Comparison of ENCODE assay signal across 6 cellular contexts in genomic region chr19:19488041-19488874, GRCh38. TPM values are rescaled to one million over a fixed set of nuclear protein-coding genes. Genes with fewer than 3 reads are reported as not detected.
DNase-seq lines count a peak whose midpoint lies in the region; ATAC-seq lines count a peak whose summit lies in the region.

No MANE protein-coding gene starts in this region.

- H3K4me1 Mint-ChIP-seq in T-helper 17 cell, result peaks cover 38% of the 10 kb centered on the region

- no peaks in the 10 kb centered on the region for H3K27me3 Mint-ChIP-seq in T-helper 17 cell

- peak overlapping the region; percentile 80 for H3K4me3 Mint-ChIP-seq in T-helper 17 cell

- no peaks in the 10 kb centered on the region for H3K36me3 Mint-ChIP-seq in T-helper 17 cell (ENCODE audit: low read depth)

- peak overlapping the region; percentile 58 for H3K27ac ChIP-seq in layer of hippocampus (ENCODE audit: low read depth, low read length)

- ATAC-seq in T-helper 17 cell, result no peak
- no peak for ATAC-seq in GM18858 (IDR thresholded peaks at IDR 0.05; ENCODE audit: unreplicated experiment)

- DNase-seq in ACHN, result peak; percentile 52
- no peak for DNase-seq in T-helper 17 cell
- no peak for DNase-seq in SK-N-DZ (ENCODE audit: low spot score)
- no peak for DNase-seq in iPS-NIHi11 (ENCODE audit: low spot score)

- H3K27me3 ChIP-seq in layer of hippocampus (ENCODE audit: control insufficient read depth, insufficient read depth, low read length), result no peaks in the 10 kb centered on the region

- H3K27ac Mint-ChIP-seq in T-helper 17 cell, result peak overlapping the region; percentile 99

- no peaks in the 10 kb centered on the region for H3K9me3 ChIP-seq in T-helper 17 cell (ENCODE audit: control insufficient read depth, low read length, poor library complexity, severe bottlenecking)

- in situ Hi-C loops in ACHN (cut with HindIII; ENCODE audit: low pct_ligation_motif_present, low pct_unique_long_range_greater_than_20kb, low sequenced_read_pairs), result no loop called here

RNA-seq across cellular contexts. Expression of gene TSSK6, which starts 27.1 kb away (rescaled TPM):
- 1 to 10 TPM; 3.8 to 3.9 TPM for total RNA-seq in T-helper 17 cell
- polyA plus RNA-seq in SK-N-DZ (2014; cell fraction: cytosol; rRNA removed), result 3.9 and 5.5 TPM in 2 replicates
- 1.3 and 5.3 TPM in 2 replicates for polyA plus RNA-seq in SK-N-DZ (2014; cell fraction: nucleus; rRNA removed)

RNA-seq across cellular contexts. Expression of gene NDUFA13, which starts 27.8 kb away (rescaled TPM):
- total RNA-seq in T-helper 17 cell, result 100 to 1,000 TPM; 175 to 195 TPM
- polyA plus RNA-seq in SK-N-DZ (2014; cell fraction: cytosol; rRNA removed), result 38.2 and 54.5 TPM in 2 replicates
- polyA plus RNA-seq in SK-N-DZ (2014; cell fraction: nucleus; rRNA removed), result 66.8 and 68.6 TPM in 2 replicates

RNA-seq across cellular contexts. Expression of gene YJEFN3, which starts 40.5 kb away (rescaled TPM):
- total RNA-seq in T-helper 17 cell, result 1 to 10 TPM; 3.0 to 6.1 TPM
- 1.3 and 2.1 TPM in 2 replicates for polyA plus RNA-seq in SK-N-DZ (2014; cell fraction: cytosol; rRNA removed)
- 8.0 and 27.0 TPM in 2 replicates for polyA plus RNA-seq in SK-N-DZ (2014; cell fraction: nucleus; rRNA removed)

RNA-seq across cellular contexts. Expression of gene CILP2, which starts 49.8 kb away (rescaled TPM):
- under 1 TPM; 0.73 to 0.99 TPM for total RNA-seq in T-helper 17 cell
- 1.1 and 1.8 TPM in 2 replicates for polyA plus RNA-seq in SK-N-DZ (2014; cell fraction: cytosol; rRNA removed)
- 2.3 and 3.6 TPM in 2 replicates for polyA plus RNA-seq in SK-N-DZ (2014; cell fraction: nucleus; rRNA removed)
